36 cellular contexts compared by ENCODE assay signal in genomic region chr18:6645246-6645645, GRCh38.
"Had no signal": no experiment of that assay in that cellular context is flagged by ENCODE, and none has a peak within 500 bp of the region (broad histone marks: within the 10 kb centered on the region; RNA-seq: fewer than 3 reads in every experiment).

No MANE protein-coding gene starts in this region.

- H3K27me3 Mint-ChIP-seq: activated CD4-positive, alpha-beta memory T cell treated with anti-CD3 and anti-CD28 coated beads, Interleukin-2, amount 10 ng/mL, durations not matched to agents 7 days and 5 days; activated CD4-positive, alpha-beta T cell treated with anti-CD3 and anti-CD28 coated beads, Interleukin-2, amount 10 ng/mL, durations not matched to agents 7 days and 5 days; activated T-helper 17 cell treated with anti-CD3 and anti-CD28 coated beads, Interleukin-2, amount 50 U/mL, for 72 hours; central memory CD8-positive, alpha-beta T cell; naive thymus-derived CD4-positive, alpha-beta T cell; stimulated activated memory B cell treated with anti-CD40 and anti-IgM and Interleukin-4, amounts not matched to agents 10 μg/mL and 1 μg/mL and 100 μg/mL, for 72 hours; stimulated activated naive CD8-positive, alpha-beta T cell treated with anti-CD3 and anti-CD28 coated beads, Interleukin-15, amount 100 ng/mL, for 72 hours; T-helper 17 cell had no signal

- H3K36me3 Mint-ChIP-seq: activated naive CD4-positive, alpha-beta T cell treated with anti-CD3 and anti-CD28 coated beads, Interleukin-2, amount 50 U/mL, for 72 hours; naive thymus-derived CD4-positive, alpha-beta T cell; stimulated activated memory B cell treated with anti-CD40 and anti-IgM and Interleukin-4, amounts not matched to agents 10 μg/mL and 1 μg/mL and 100 μg/mL, for 72 hours; WTC11 had no signal

- FAIRE-seq: endometrium, keratinocyte, pancreas, small intestine had no signal

- H3K27ac ChIP-seq: breast epithelium, epithelial cell of prostate, esophagus squamous epithelium, pancreas, prostate gland, sigmoid colon, upper lobe of left lung had no signal

- H3K4me3 ChIP-seq: breast epithelium, esophagus squamous epithelium, pancreas, prostate gland, sigmoid colon, upper lobe of left lung had no signal

- H3K4me1 Mint-ChIP-seq: activated CD4-positive, alpha-beta memory T cell treated with anti-CD3 and anti-CD28 coated beads, Interleukin-2, amount 10 ng/mL, durations not matched to agents 7 days and 5 days; activated CD4-positive, alpha-beta T cell treated with anti-CD3 and anti-CD28 coated beads, Interleukin-2, amount 10 ng/mL, durations not matched to agents 7 days and 5 days; activated T-helper 17 cell treated with anti-CD3 and anti-CD28 coated beads, Interleukin-2, amount 50 U/mL, for 72 hours; central memory CD8-positive, alpha-beta T cell; naive thymus-derived CD4-positive, alpha-beta T cell; stimulated activated memory B cell treated with anti-CD40 and anti-IgM and Interleukin-4, amounts not matched to agents 10 μg/mL and 1 μg/mL and 100 μg/mL, for 72 hours; stimulated activated naive CD8-positive, alpha-beta T cell treated with anti-CD3 and anti-CD28 coated beads, Interleukin-15, amount 100 ng/mL, for 72 hours; T-helper 17 cell had no signal

- H3K9me3 ChIP-seq: breast epithelium, esophagus squamous epithelium, pancreas, prostate gland, sigmoid colon, upper lobe of left lung had no signal

- H3K27me3 ChIP-seq: breast epithelium, esophagus squamous epithelium, pancreas, sigmoid colon, upper lobe of left lung had no signal

- H3K36me3 ChIP-seq: breast epithelium, esophagus squamous epithelium, pancreas, prostate gland, sigmoid colon, upper lobe of left lung had no signal

- ATAC-seq: activated naive CD4-positive, alpha-beta T cell treated with anti-CD3 and anti-CD28 coated beads, Interleukin-2, amount 50 U/mL, for 72 hours; activated T-cell treated with anti-CD3 and anti-CD28 coated beads, Interleukin-2, amount 50 U/mL, for 4 hours; activated T-helper 17 cell treated with anti-CD3 and anti-CD28 coated beads, Interleukin-2, amount 50 U/mL, for 72 hours; left cardiac atrium; naive thymus-derived CD4-positive, alpha-beta T cell; pancreas; stimulated activated memory B cell treated with anti-CD40 and anti-IgM and Interleukin-4, amounts not matched to agents 10 μg/mL and 1 μg/mL and 100 μg/mL, for 72 hours; stimulated activated naive CD8-positive, alpha-beta T cell treated with anti-CD3 and anti-CD28 coated beads, Interleukin-15, amount 100 ng/mL, for 72 hours; T-helper 17 cell had no signal

- H3K4me1 ChIP-seq: breast epithelium, prostate gland had no signal

- H3K27ac Mint-ChIP-seq: activated CD4-positive, alpha-beta memory T cell treated with anti-CD3 and anti-CD28 coated beads, Interleukin-2, amount 10 ng/mL, durations not matched to agents 7 days and 5 days; activated CD4-positive, alpha-beta T cell treated with anti-CD3 and anti-CD28 coated beads, Interleukin-2, amount 10 ng/mL, durations not matched to agents 7 days and 5 days; activated naive CD4-positive, alpha-beta T cell treated with anti-CD3 and anti-CD28 coated beads, Interleukin-2, amount 50 U/mL, for 72 hours; activated T-helper 17 cell treated with anti-CD3 and anti-CD28 coated beads, Interleukin-2, amount 50 U/mL, for 72 hours; naive thymus-derived CD4-positive, alpha-beta T cell; stimulated activated memory B cell treated with anti-CD40 and anti-IgM and Interleukin-4, amounts not matched to agents 10 μg/mL and 1 μg/mL and 100 μg/mL, for 72 hours; stimulated activated naive CD8-positive, alpha-beta T cell treated with anti-CD3 and anti-CD28 coated beads, Interleukin-15, amount 100 ng/mL, for 72 hours; T-helper 17 cell had no signal

- H3K4me3 Mint-ChIP-seq: activated CD4-positive, alpha-beta memory T cell treated with anti-CD3 and anti-CD28 coated beads, Interleukin-2, amount 10 ng/mL, durations not matched to agents 7 days and 5 days; activated CD4-positive, alpha-beta T cell treated with anti-CD3 and anti-CD28 coated beads, Interleukin-2, amount 10 ng/mL, durations not matched to agents 7 days and 5 days; activated T-cell treated with anti-CD3 and anti-CD28 coated beads, Interleukin-2, amount 50 U/mL, for 4 hours; activated T-helper 17 cell treated with anti-CD3 and anti-CD28 coated beads, Interleukin-2, amount 50 U/mL, for 72 hours; central memory CD8-positive, alpha-beta T cell; naive thymus-derived CD4-positive, alpha-beta T cell; stimulated activated memory B cell treated with anti-CD40 and anti-IgM and Interleukin-4, amounts not matched to agents 10 μg/mL and 1 μg/mL and 100 μg/mL, for 72 hours; stimulated activated naive CD8-positive, alpha-beta T cell treated with anti-CD3 and anti-CD28 coated beads, Interleukin-15, amount 100 ng/mL, for 72 hours; T-helper 17 cell; WTC11 had no signal

- DNase-seq: activated CD4-positive, alpha-beta memory T cell treated with anti-CD3 and anti-CD28 coated beads, Interleukin-2, amount 10 ng/mL, durations not matched to agents 7 days and 5 days; activated CD4-positive, alpha-beta T cell treated with anti-CD3 and anti-CD28 coated beads for 1 hour; activated CD4-positive, alpha-beta T cell treated with anti-CD3 and anti-CD28 coated beads, Interleukin-2, amount 10 ng/mL, durations not matched to agents 7 days and 5 days; activated gamma-delta T cell treated with Interleukin-2 at 50 U/mL for 16 hours; activated T-cell treated with anti-CD3 and anti-CD28 coated beads, Interleukin-2, amount 50 U/mL, for 4 hours; dermis blood vessel endothelial cell; effector CD4-positive, alpha-beta T cell; esophagus squamous epithelium; foreskin melanocyte; hippocampal formation; left cardiac atrium; mammary epithelial cell; midbrain; naive thymus-derived CD4-positive, alpha-beta T cell; nucleus accumbens; pancreas; retina; sigmoid colon; small intestine; stimulated activated CD4-positive, alpha-beta T cell treated with anti-CD3 and anti-CD28 coated beads, Interleukin-1b, Interleukin-23, amount 100 ng/mL, for 48 hours; stimulated activated CD4-positive, alpha-beta T cell treated with anti-CD3 and anti-CD28 coated beads, Interleukin-4, amount 100 ng/mL, for 4 hours; stimulated activated CD8-positive, alpha-beta memory T cell treated with anti-CD3 and anti-CD28 coated beads, Interleukin-4, amount 100 ng/mL, for 48 hours; stimulated activated naive CD8-positive, alpha-beta T cell treated with anti-CD3 and anti-CD28 coated beads, Interleukin-15, amount 100 ng/mL, for 72 hours; substantia nigra; T-helper 17 cell; upper lobe of left lung had no signal
